26 cellular contexts compared by ENCODE assay signal in the genomic region with DNA sequence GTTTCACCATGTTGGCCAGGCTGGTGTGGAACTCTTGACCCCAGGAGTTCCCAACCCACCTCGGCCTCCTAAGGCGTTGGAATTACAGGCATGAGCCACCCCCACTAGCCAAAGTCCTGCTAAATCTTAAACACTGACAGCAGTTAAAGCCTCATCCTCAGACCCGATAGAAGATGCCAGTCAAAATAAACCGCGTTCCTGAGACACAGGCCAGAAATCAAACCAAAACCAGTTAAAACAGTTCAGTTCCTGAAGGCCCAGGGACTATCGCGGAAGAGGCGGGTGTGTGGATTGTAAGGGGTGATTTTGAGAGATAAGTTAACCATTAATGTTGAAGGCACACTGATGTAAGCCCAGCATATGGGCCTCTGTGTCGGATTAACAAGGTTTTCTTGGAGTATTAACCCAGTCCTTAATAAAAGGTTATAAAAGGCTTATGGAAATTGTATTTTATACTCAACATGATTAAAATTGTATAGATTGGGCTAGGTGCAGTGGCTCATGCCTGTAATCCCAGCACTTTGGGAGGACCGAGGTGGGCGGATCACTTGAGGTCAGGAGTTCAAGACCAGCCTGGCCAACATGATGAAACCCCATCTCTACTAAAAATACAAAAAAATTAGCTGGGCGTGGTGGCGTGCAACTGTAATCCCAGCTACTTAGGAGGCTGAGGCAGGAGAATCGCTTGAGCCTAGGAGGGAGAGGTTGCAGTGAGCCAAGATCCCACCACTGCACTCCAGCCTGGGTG. TPM values are rescaled to one million over a fixed set of nuclear protein-coding genes. Genes with fewer than 3 reads are reported as not detected.
A peak's percentile ranks its signal among the peaks of the same experiment; 100 is the strongest.
DNase-seq lines count a peak whose midpoint lies in the region; FAIRE-seq and TF ChIP-seq lines count a peak whose summit lies in the region.
"Had no signal": no experiment of that assay in that cellular context is flagged by ENCODE, and none has a peak within 500 bp of the region (broad histone marks: within the 10 kb centered on the region; RNA-seq: fewer than 3 reads in every experiment).

No MANE protein-coding gene starts in this region.

- TF ChIP-seq CTCF in kidney (IDR thresholded peaks at IDR 0.05; ENCODE audit: borderline replicate concordance, extremely low read depth, insufficient read depth) (no peak), spleen (IDR thresholded peaks at IDR 0.05 in 8 of 11, conservative IDR thresholded peaks at IDR 0.05 in 3 of 11) (no peak)

- no peaks in the 10 kb centered on the region for H3K9me3 ChIP-seq in kidney (ENCODE audit: control insufficient read depth in 1 of 2, low read length in 2 of 2)
- no peaks in the 10 kb centered on the region for H3K9me3 ChIP-seq in spleen
- H3K9me3 ChIP-seq: BLaER1, right atrium auricular region, tibial nerve had no signal

- H3K4me1 ChIP-seq in kidney (ENCODE audit: control insufficient read depth in 1 of 2, insufficient read depth in 1 of 2, low read depth in 1 of 2, low read length in 2 of 2), result peaks cover 0 to 3% of the 10 kb centered on the region in 2 donors
- peaks cover 0 to 9% (median 0%) of the 10 kb centered on the region in 6 donors for H3K4me1 ChIP-seq in spleen
- H3K4me1 ChIP-seq: right atrium auricular region, tibial nerve had no signal

- DNase-seq in HuH-7 (ENCODE audit: low spot score) (peak; percentile 19), SK-N-DZ (ENCODE audit: low spot score) (peak; percentile 18), kidney (peak; percentile 25), spleen (peak; percentile 31), NCI-H1436 treated with DMSO at 0.1 percent for 48 hours (lab: John Stamatoyannopoulos, UW) (no peak), NCI-H1417 (lab: John Stamatoyannopoulos, UW) (no peak)
- DNase-seq in NK-92 treated with Interleukin-12 subunit alpha and Interleukin-12 subunit beta, amount 100 ng/mL, for 24 hours (lab: John Stamatoyannopoulos, UW), result no peak
- DNase-seq: activated CD4-positive, alpha-beta memory T cell treated with anti-CD3 and anti-CD28 coated beads, Interleukin-2, amount 10 ng/mL, durations not matched to agents 7 days and 5 days; activated CD8-positive, alpha-beta memory T cell treated with anti-CD3 and anti-CD28 coated beads, Interleukin-2, amount 50 U/mL, for 4 hours; activated naive CD4-positive, alpha-beta T cell treated with Interleukin-2 at 50 U/mL for 16 hours; DMS153; H7; IMR-90; kidney glomerular epithelial cell; mammary epithelial cell; NCI-H1694; NCI-H446; stimulated activated CD8-positive, alpha-beta memory T cell treated with anti-CD3 and anti-CD28 coated beads, Interleukin-4, amount 100 ng/mL, for 48 hours; T-helper 17 cell had no signal

- intact Hi-C loops in kidney (cut with DNase I), result loop anchor here (10.0 kb wide), 1 partner anchor 65 kb away; a partner anchor contains a TSS
- intact Hi-C loops in spleen (cut with DNase I; ENCODE audit: low total_unique reads), result no loop called here

- no peak for TF ChIP-seq POLR2A in spleen (IDR thresholded peaks at IDR 0.05)

- H3K9ac ChIP-seq in kidney (ENCODE audit: low read length in 2 of 2), result no peak overlapping the region
- H3K9ac ChIP-seq: BLaER1 had no signal

- H3K36me3 ChIP-seq in kidney (ENCODE audit: control insufficient read depth in 1 of 2, insufficient read depth in 2 of 2, low read length in 2 of 2), result no peaks in the 10 kb centered on the region
- no peaks in the 10 kb centered on the region for H3K36me3 ChIP-seq in spleen
- H3K36me3 ChIP-seq: BLaER1, right atrium auricular region, tibial nerve had no signal

- H3K4me3 ChIP-seq in kidney (ENCODE audit: low read length in 2 of 2) (no peak overlapping the region), spleen (no peak overlapping the region)
- H3K4me3 ChIP-seq: BLaER1, right atrium auricular region, tibial nerve had no signal

- no peaks in the 10 kb centered on the region for H3K27me3 ChIP-seq in spleen (replicated peaks in 1 of 7)
- H3K27me3 ChIP-seq: BLaER1, right atrium auricular region had no signal

- 82 to 92% (median 84%) methylated on average over 10 to 14 of the region's 14 CpGs for WGBS in spleen, 5 donors

- H3K27ac ChIP-seq in kidney (ENCODE audit: low read depth in 2 of 2, low read length in 2 of 2) (peak overlapping the region; percentile 23 to 80), spleen (no peak overlapping the region)
- H3K27ac ChIP-seq: BLaER1, right atrium auricular region, tibial nerve had no signal

- no peak for FAIRE-seq in kidney (lab: Jason Lieb, UNC)
- FAIRE-seq: endometrium, frontal cortex, GM12891 had no signal

RNA-seq across cellular contexts. Expression of a gene that starts 18.7 kb away (rescaled TPM):
- polyA plus RNA-seq in SK-N-DZ (2014; cell fraction: cytosol; rRNA removed), result 41.8 and 41.9 TPM in 2 replicates
- polyA plus RNA-seq in SK-N-DZ (2014; cell fraction: nucleus; rRNA removed), result 26.1 and 27.9 TPM in 2 replicates
- 6.3 TPM for total RNA-seq in kidney
- polyA plus RNA-seq in kidney (ENCODE audit: insufficient read depth, low read depth, low replicate concordance), result 4.1 TPM
- 10 to 100 TPM in 2 of 7 donors, 1 to 10 TPM in 5; 6.5 to 15.1 (median 8.7) TPM for total RNA-seq in spleen
- 10 to 100 TPM in 1 of 3 donors, 1 to 10 TPM in 2; 5.8 to 10.5 (median 8.5) TPM for polyA plus RNA-seq in spleen

RNA-seq across cellular contexts. Expression of a gene that starts 25.6 kb away (rescaled TPM):
- not detected in 2 replicates for polyA plus RNA-seq in SK-N-DZ (2014; cell fraction: cytosol; rRNA removed)
- polyA plus RNA-seq in SK-N-DZ (2014; cell fraction: nucleus; rRNA removed), result not detected in 2 replicates
- 4.2 TPM for total RNA-seq in kidney
- polyA plus RNA-seq in kidney (ENCODE audit: insufficient read depth, low read depth, low replicate concordance), result 0.17 TPM
- 10 to 100 TPM; 17.5 to 33.7 (median 23.1) TPM for total RNA-seq in spleen
- 1 to 10 TPM; 5.0 to 9.0 (median 5.8) TPM for polyA plus RNA-seq in spleen
- total RNA-seq: H7, neural crest cell had no signal
- polyA plus RNA-seq: mammary epithelial cell had no signal

RNA-seq across cellular contexts. Expression of a gene that starts 54.0 kb away (rescaled TPM):
- polyA plus RNA-seq in SK-N-DZ (2014; cell fraction: cytosol; rRNA removed), result 1.4 and 2.6 TPM in 2 replicates
- polyA plus RNA-seq in SK-N-DZ (2014; cell fraction: nucleus; rRNA removed), result 3.4 and 5.5 TPM in 2 replicates
- total RNA-seq in kidney (22.6 TPM), spleen (1 to 10 TPM; 1.7 to 4.0 (median 3.4) TPM)
- polyA plus RNA-seq in kidney (ENCODE audit: insufficient read depth, low read depth, low replicate concordance) (13.2 TPM), spleen (1 to 10 TPM; 3.7 to 4.3 (median 3.9) TPM)

Comparison
In these comparisons a context has a peak if more than half of its experiments do, and no peak if none do; other contexts are left out.
1. DNase-seq: peak in HuH-7 (single experiment), SK-N-DZ (single experiment), kidney (single experiment) and spleen (single experiment); none in NCI-H1436 treated with DMSO at 0.1 percent for 48 hours (single experiment), NCI-H1417 (0 of 3) and NK-92 treated with Interleukin-12 subunit alpha and Interleukin-12 subunit beta, amount 100 ng/mL, for 24 hours (single experiment).
2. H3K27ac ChIP-seq: peak in kidney (2 of 2); none in spleen (0 of 8).